26 cellular contexts compared by ENCODE assay signal in genomic region chr1:64523938-64524337, GRCh38. TPM values are rescaled to one million over a fixed set of nuclear protein-coding genes. Genes with fewer than 3 reads are reported as not detected.
DNase-seq lines count a peak whose midpoint lies in the region; ATAC-seq, FAIRE-seq and TF ChIP-seq lines count a peak whose summit lies in the region.
"Had no signal": no experiment of that assay in that cellular context is flagged by ENCODE, and none has a peak within 500 bp of the region (broad histone marks: within the 10 kb centered on the region; RNA-seq: fewer than 3 reads in every experiment).

No MANE protein-coding gene starts in this region.

- POLR2A ChIA-PET in A673 (lab: Charles Lee; ENCODE audit: low non-redundant PET) (interaction anchor here (0.6 kb wide), 1 partner anchor 8 kb away, joined by 3 read pairs; no protein-coding TSS in a partner anchor), H1 (lab: Charles Lee; ENCODE audit: partially characterized antibody) (no interaction called here)
- POLR2A ChIA-PET in activated CD4-positive, alpha-beta T cell treated with anti-CD3 and anti-CD28 coated beads, Interleukin-2, amount 10 ng/mL, durations not matched to agents 7 days and 5 days (lab: Charles Lee): no interaction called here

- H3K9me3 ChIP-seq in A673 (ENCODE audit: low read depth, low read length, poor library complexity, severe bottlenecking) (no peaks in the 10 kb centered on the region), SK-N-MC (ENCODE audit: low read depth, low read length) (no peaks in the 10 kb centered on the region), H1 (ENCODE audit: insufficient read depth in 2 of 2, low read depth in 1 of 2, low read length in 1 of 2) (no peaks in the 10 kb centered on the region), aorta (ENCODE audit: control insufficient read depth, low read length) (no peaks in the 10 kb centered on the region)
- H3K9me3 ChIP-seq: BE2C, SJSA1 had no signal

- H3K9ac ChIP-seq in SK-N-MC (ENCODE audit: insufficient read length) (no peak overlapping the region), H1 (replicated peaks in 1 of 4; ENCODE audit: extremely low read depth in 1 of 4, low read depth in 3 of 4, low read length in 3 of 4) (no peak overlapping the region)
- H3K9ac ChIP-seq: KMS-11 had no signal

- DNase-seq in A673 (ENCODE audit: low spot score): no peak
- no peak for DNase-seq in SK-N-MC (ENCODE audit: low read depth, low spot score)
- DNase-seq in H1 (ENCODE audit: low read depth in 1 of 2, low spot score in 2 of 2): no peak
- DNase-seq in nephron progenitor cell: no peak
- DNase-seq in aorta: no peak
- no peak for DNase-seq in activated CD4-positive, alpha-beta T cell treated with anti-CD3 and anti-CD28 coated beads, Interleukin-2, amount 10 ng/mL, durations not matched to agents 7 days and 5 days
- DNase-seq: ACHN, BE2C, Calu3, DMS79 treated with DMSO at 0.1 percent for 48 hours, IMR-90, NCI-H1048, NCI-H1417, NCI-H1694, NCI-H2029 treated with DMSO at 0.1 percent for 48 hours, NCI-H2227 treated with DMSO at 0.1 percent for 48 hours, NCI-H526 treated with DMSO at 0.1 percent for 48 hours, Right ventricle myocardium superior, RPMI8226 had no signal

- TF ChIP-seq POLR2A in H1 (IDR thresholded peaks at IDR 0.05; ENCODE audit: control extremely low read depth in 1 of 2, low read depth in 2 of 2, low read length in 2 of 2): no peak

- H3K4me1 ChIP-seq in A673 (ENCODE audit: insufficient read depth, low read length, poor library complexity, severe bottlenecking) (peaks cover 76% of the 10 kb centered on the region), H1 (replicated peaks in 1 of 4; ENCODE audit: control insufficient read depth in 3 of 4, insufficient read depth in 4 of 4, low read length in 3 of 4) (peaks cover 2 to 30% (median 19%) of the 10 kb centered on the region in 4 experiments), aorta (ENCODE audit: control insufficient read depth in 1 of 2, insufficient read depth in 2 of 2, low read length in 2 of 2) (peaks cover 0 to 3% of the 10 kb centered on the region in 2 donors)
- H3K4me1 ChIP-seq: BE2C, SJSA1 had no signal

- no peak overlapping the region for H2BK5ac ChIP-seq in H1 (ENCODE audit: low read depth, low read length)

- H3K9me3 Mint-ChIP-seq in nephron progenitor cell: no peaks in the 10 kb centered on the region
- peaks cover 3% of the 10 kb centered on the region for H3K9me3 Mint-ChIP-seq in activated CD4-positive, alpha-beta T cell treated with anti-CD3 and anti-CD28 coated beads, Interleukin-2, amount 10 ng/mL, durations not matched to agents 7 days and 5 days

- H2AK5ac ChIP-seq in H1 (ENCODE audit: low read depth, low read length): no peak overlapping the region

- H2BK12ac ChIP-seq in H1 (ENCODE audit: low read depth, low read length): no peak overlapping the region

- H3K27me3 ChIP-seq in A673 (replicated peaks; ENCODE audit: insufficient read depth, low read depth, low read length, poor library complexity) (no peaks in the 10 kb centered on the region), H1 (replicated peaks in 1 of 4; ENCODE audit: control insufficient read depth in 3 of 4, extremely low read depth in 1 of 4, insufficient read depth in 3 of 4, low read length in 3 of 4) (no peaks in the 10 kb centered on the region), aorta (ENCODE audit: control insufficient read depth in 1 of 2, insufficient read depth in 2 of 2, low read length in 1 of 2) (no peaks in the 10 kb centered on the region)
- H3K27me3 ChIP-seq: BE2C, SJSA1 had no signal

- H2BK15ac ChIP-seq in H1 (ENCODE audit: low read length): no peak overlapping the region

- peaks cover 2% of the 10 kb centered on the region; the same call in 1 of the 2 replicates for H3K79me1 ChIP-seq in H1 (ENCODE audit: low read depth, low read length)

- intact Hi-C loops in A673 (cut with micrococcal nuclease; ENCODE audit: unreplicated experiment) (no loop called here), aorta (cut with DNase I) (no loop called here)

- peak overlapping the region; percentile 66 for H3K27ac Mint-ChIP-seq in nephron progenitor cell
- no peak overlapping the region for H3K27ac Mint-ChIP-seq in activated CD4-positive, alpha-beta T cell treated with anti-CD3 and anti-CD28 coated beads, Interleukin-2, amount 10 ng/mL, durations not matched to agents 7 days and 5 days

- TF ChIP-seq EP300 in H1 (IDR thresholded peaks at IDR 0.05; ENCODE audit: borderline replicate concordance in 1 of 2, low read depth in 2 of 2, low read length in 2 of 2): no peak

- no peak overlapping the region for H3K14ac ChIP-seq in H1 (ENCODE audit: insufficient read length)

- no peak for TF ChIP-seq RAD21 in H1 (IDR thresholded peaks at IDR 0.05 in 1 of 2, conservative IDR thresholded peaks at IDR 0.05 in 1 of 2; ENCODE audit: low read depth in 2 of 2, low read length in 2 of 2)

- H3K4me3 ChIP-seq in A673 (ENCODE audit: low read depth, low read length, poor library complexity, severe bottlenecking): no peak overlapping the region
- H3K4me3 ChIP-seq in SK-N-MC: peak overlapping the region; percentile 31
- peak overlapping the region in 1 of 4 experiments; percentile 28; a peak in 1 of 8 replicates for H3K4me3 ChIP-seq in H1 (ENCODE audit: extremely low read depth in 1 of 4, insufficient read depth in 2 of 4, low read depth in 3 of 4, low read length in 4 of 4)
- no peak overlapping the region for H3K4me3 ChIP-seq in aorta (ENCODE audit: low read length in 2 of 2)
- H3K4me3 ChIP-seq: SJSA1 had no signal

- H3K4ac ChIP-seq in H1 (replicated peaks; ENCODE audit: insufficient read length, low read depth, low read length): no peak overlapping the region

- TF ChIP-seq CTCF in A673 (conservative IDR thresholded peaks at IDR 0.05; ENCODE audit: low read depth, low read length) (no peak), H1 (IDR thresholded peaks at IDR 0.05; ENCODE audit: control extremely low read depth in 1 of 3, insufficient read depth in 1 of 3, low read depth in 1 of 3, low read length in 3 of 3) (no peak), nephron progenitor cell (IDR thresholded peaks at IDR 0.05) (no peak)

- WGBS in H1 (ENCODE audit: extremely low coverage in 1 of 2, insufficient coverage in 1 of 2, insufficient read length in 1 of 2, insufficient replicate concordance in 2 of 2, low coverage in 1 of 2, low lambda C conversion rate in 2 of 2, missing lambda C conversion rate in 1 of 2), 2 experiments: 9% methylated on average over 2 of the region's 2 CpGs; no CpG with 5 or more reads in 1 of the 2 experiments
- WGBS in aorta, 2 donors: 83% methylated on average over 2 of the region's 2 CpGs

- no peaks in the 10 kb centered on the region for H3K36me3 Mint-ChIP-seq in nephron progenitor cell (ENCODE audit: low read depth)
- no peaks in the 10 kb centered on the region for H3K36me3 Mint-ChIP-seq in activated CD4-positive, alpha-beta T cell treated with anti-CD3 and anti-CD28 coated beads, Interleukin-2, amount 10 ng/mL, durations not matched to agents 7 days and 5 days (ENCODE audit: low read depth)

- no peak overlapping the region for H2BK20ac ChIP-seq in H1 (ENCODE audit: low read length)

- FAIRE-seq in H1 (lab: Jason Lieb, UNC): peak; percentile 7
- FAIRE-seq: GM12892, HTR-8/SVneo had no signal

- no peak overlapping the region for H4K8ac ChIP-seq in H1 (ENCODE audit: extremely low read depth, insufficient read depth, low read length)

- BruUV-seq in A673 (replicated peaks; lab: Mats Ljungman, UMichigan): no TSS peak

- H2AFZ ChIP-seq in H1 (ENCODE audit: low read length): no peak overlapping the region

- peaks cover 84% of the 10 kb centered on the region for H3K4me1 Mint-ChIP-seq in nephron progenitor cell
- peaks cover 11% of the 10 kb centered on the region for H3K4me1 Mint-ChIP-seq in activated CD4-positive, alpha-beta T cell treated with anti-CD3 and anti-CD28 coated beads, Interleukin-2, amount 10 ng/mL, durations not matched to agents 7 days and 5 days

- H3K36me3 ChIP-seq in A673 (ENCODE audit: insufficient read depth, low read length, poor library complexity, severe bottlenecking) (no peaks in the 10 kb centered on the region), SK-N-MC (ENCODE audit: insufficient read depth, low read length) (no peaks in the 10 kb centered on the region), H1 (ENCODE audit: control insufficient read depth in 2 of 4, insufficient read depth in 4 of 4, low read length in 3 of 4) (no peaks in the 10 kb centered on the region), aorta (ENCODE audit: control insufficient read depth in 1 of 2, insufficient read depth in 2 of 2, low read length in 1 of 2) (no peaks in the 10 kb centered on the region)
- H3K36me3 ChIP-seq: BE2C, SJSA1 had no signal

- CTCF ChIA-PET in A673 (lab: Charles Lee) (no interaction called here), H1 (lab: Charles Lee; ENCODE audit: partially characterized antibody) (interaction anchor here (1.4 kb wide), 1 partner anchor 60 kb away, joined by 4 read pairs; no protein-coding TSS in a partner anchor)
- CTCF ChIA-PET in activated CD4-positive, alpha-beta T cell treated with anti-CD3 and anti-CD28 coated beads, Interleukin-2, amount 10 ng/mL, durations not matched to agents 7 days and 5 days (lab: Charles Lee): no interaction called here

- H4K5ac ChIP-seq in H1 (ENCODE audit: insufficient read length, low read depth, low read length): no peak overlapping the region

- no peak overlapping the region for H3K56ac ChIP-seq in H1 (replicated peaks; ENCODE audit: insufficient read length, low read depth, low read length)

- H3K27me3 Mint-ChIP-seq in nephron progenitor cell (ENCODE audit: low read depth, poor library complexity): no peaks in the 10 kb centered on the region
- peaks cover 2% of the 10 kb centered on the region for H3K27me3 Mint-ChIP-seq in activated CD4-positive, alpha-beta T cell treated with anti-CD3 and anti-CD28 coated beads, Interleukin-2, amount 10 ng/mL, durations not matched to agents 7 days and 5 days

- H3K4me2 ChIP-seq in H1 (ENCODE audit: insufficient read depth in 1 of 2, low read depth in 2 of 2, low read length in 2 of 2): peak overlapping the region; percentile 27 to 32
- H3K4me2 ChIP-seq: KMS-11 had no signal

- H3K18ac ChIP-seq in H1 (ENCODE audit: extremely low read depth, low read length): no peak overlapping the region

- no peak overlapping the region for H3K23ac ChIP-seq in H1 (ENCODE audit: insufficient read length)

- no peak overlapping the region for H2BK120ac ChIP-seq in H1 (replicated peaks; ENCODE audit: low read depth, low read length)

- H4K91ac ChIP-seq in H1 (replicated peaks; ENCODE audit: insufficient read length, low read length): no peak overlapping the region

- H3K4me3 Mint-ChIP-seq in nephron progenitor cell: no peak overlapping the region
- H3K4me3 Mint-ChIP-seq in activated CD4-positive, alpha-beta T cell treated with anti-CD3 and anti-CD28 coated beads, Interleukin-2, amount 10 ng/mL, durations not matched to agents 7 days and 5 days: no peak overlapping the region

- peak overlapping the region; percentile 39 for H3K27ac ChIP-seq in A673 (ENCODE audit: low read depth, low read length, poor library complexity, severe bottlenecking)
- peak overlapping the region; percentile 75 for H3K27ac ChIP-seq in SK-N-MC
- no peak overlapping the region for H3K27ac ChIP-seq in H1 (ENCODE audit: low read depth, low read length)
- no peak overlapping the region for H3K27ac ChIP-seq in aorta (ENCODE audit: low read depth in 1 of 2, low read length in 2 of 2)
- H3K27ac ChIP-seq: 22Rv1, KMS-11, SJSA1 had no signal

- peaks cover 7 to 18% of the 10 kb centered on the region in 2 experiments for H4K20me1 ChIP-seq in H1 (replicated peaks in 1 of 2; ENCODE audit: control insufficient read depth in 1 of 2, insufficient read depth in 2 of 2, low read length in 2 of 2)

- peaks cover 5 to 100% of the 10 kb centered on the region in 2 experiments; a peak in 3 of 4 replicates for H3K79me2 ChIP-seq in H1 (ENCODE audit: control insufficient read depth in 1 of 2, insufficient read depth in 2 of 2, low read length in 2 of 2)

- ATAC-seq in aorta (ENCODE audit: low FRiP score) (no peak), HG02973 (IDR thresholded peaks at IDR 0.05; ENCODE audit: unreplicated experiment) (no peak), HG03354 (IDR thresholded peaks at IDR 0.05; ENCODE audit: poor library complexity, severe bottlenecking, unreplicated experiment) (no peak)

- no peaks in the 10 kb centered on the region for H3K23me2 ChIP-seq in H1 (ENCODE audit: low read depth, low read length)

RNA-seq across cellular contexts. Expression of gene CACHD1, which starts 54.0 kb away (rescaled TPM):
- total RNA-seq in A673 (2021) (39.2 and 42.6 TPM in 2 replicates), aorta (10 to 100 TPM in 1 of 2 donors, 1 to 10 TPM in 1; 7.7 to 26.5 TPM)
- total RNA-seq in H1 (2021; fragmentation: NEBNext Ultra II Directional; extraction: Animal tissue kit (Norgen Biotek cat#: 25700)): 42.5 and 44.7 TPM in 2 replicates
- polyA plus RNA-seq in H1 (2011; rRNA removed) (22.2 and 26.4 TPM in 2 replicates), aorta (1 to 10 TPM; 1.4 to 2.3 TPM)
- 24.2 TPM for polyA plus RNA-seq in H1 (2011; cell fraction: cytosol; rRNA removed)
- 42.0 TPM for polyA plus RNA-seq in H1 (2011; cell fraction: nucleus; rRNA removed)
- polyA plus RNA-seq in H1 (2012, experiment 1 of 2): 28.5 to 35.1 TPM (median 34.0 TPM) in 4 replicates
- polyA plus RNA-seq in H1 (2012, experiment 2 of 2): 2.8 TPM
- 33.0 TPM for polyA plus RNA-seq in H1 (2013, experiment 1 of 2)
- 31.4 TPM for polyA plus RNA-seq in H1 (2013, experiment 2 of 2)
- polyA minus RNA-seq in H1 (2011; rRNA and poly(A)+ RNA removed): 71.1 and 85.3 TPM in 2 replicates
- polyA minus RNA-seq in H1 (2011; cell fraction: cytosol; rRNA and poly(A)+ RNA removed): 39.4 TPM
- 70.3 TPM for polyA minus RNA-seq in H1 (2011; cell fraction: nucleus; rRNA and poly(A)+ RNA removed)
- total RNA-seq in activated CD4-positive, alpha-beta T cell treated with anti-CD3 and anti-CD28 coated beads, Interleukin-2, amount 10 ng/mL, durations not matched to agents 7 days and 5 days: under 1 TPM; 0.47 to 0.48 TPM

Comparison
In these comparisons a context has a peak if more than half of its experiments do, and no peak if none do; other contexts are left out.
1. H3K27ac ChIP-seq: peak in A673 (single experiment) and SK-N-MC (single experiment); none in H1 (single experiment) and aorta (0 of 2).
2. RNA of gene CACHD1, which starts 54.0 kb away (total RNA-seq): 42.5 to 44.7 TPM in H1, 39.2 to 42.6 TPM in A673 and 7.7 to 26.5 TPM in aorta; 0.47 to 0.48 TPM in activated CD4-positive, alpha-beta T cell treated with anti-CD3 and anti-CD28 coated beads, Interleukin-2, amount 10 ng/mL, durations not matched to agents 7 days and 5 days; every median in the first group is over 4 times any median in the second.